Comparison of ENCODE assay signal across 1 cellular context in the genomic region with DNA sequence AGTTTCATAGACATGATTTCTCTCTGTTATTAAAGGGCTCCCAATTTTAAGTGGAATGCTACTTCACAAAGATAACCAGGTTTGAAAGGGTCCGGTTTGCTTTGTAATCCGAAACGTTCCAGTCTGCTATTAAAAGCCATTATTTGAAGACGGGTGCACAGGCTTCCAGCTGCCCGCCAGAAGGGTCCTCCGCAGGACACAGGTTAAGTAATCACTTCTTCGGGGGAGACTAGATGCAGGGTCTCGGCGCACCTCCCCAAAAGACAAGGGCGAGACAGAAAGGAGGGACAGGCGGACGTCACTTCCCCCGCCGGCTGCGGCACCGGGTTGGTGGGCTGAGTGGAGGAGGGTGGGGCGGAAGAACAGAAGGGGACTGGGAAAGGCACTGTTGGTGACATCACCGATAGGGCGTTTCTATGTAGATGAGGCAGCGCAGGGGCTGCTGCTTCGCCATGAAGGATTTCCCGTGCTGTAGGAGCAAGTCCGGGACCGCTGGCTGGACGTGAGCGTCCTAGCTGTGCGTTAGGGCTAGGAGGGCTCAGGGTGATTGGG.
A peak's percentile ranks its signal among the peaks of the same experiment; 100 is the strongest.
TF ChIP-seq lines count a peak whose summit lies in the region.

No MANE protein-coding gene starts in this region.

TF ChIP-seq in HepG2, 621 proteins besides CTCF, POLR2A, EP300 and RAD21 (continued from another document and continues in another):
- no peak for TF ChIP-seq PCBP1 (IDR thresholded peaks at IDR 0.05; ENCODE audit: borderline replicate concordance, low read depth, low read length)
- peak; percentile 62 for TF ChIP-seq POGZ (CRISPR knock-in tag; IDR thresholded peaks at IDR 0.05)
- TF ChIP-seq MED1 (CRISPR knock-in tag; IDR thresholded peaks at IDR 0.05), result no peak
- no peak for TF ChIP-seq MAFG (CRISPR knock-in tag; IDR thresholded peaks at IDR 0.05)
- TF ChIP-seq ZBTB42 (CRISPR knock-in tag; IDR thresholded peaks at IDR 0.05), result no peak
- TF ChIP-seq, protein P1, sequence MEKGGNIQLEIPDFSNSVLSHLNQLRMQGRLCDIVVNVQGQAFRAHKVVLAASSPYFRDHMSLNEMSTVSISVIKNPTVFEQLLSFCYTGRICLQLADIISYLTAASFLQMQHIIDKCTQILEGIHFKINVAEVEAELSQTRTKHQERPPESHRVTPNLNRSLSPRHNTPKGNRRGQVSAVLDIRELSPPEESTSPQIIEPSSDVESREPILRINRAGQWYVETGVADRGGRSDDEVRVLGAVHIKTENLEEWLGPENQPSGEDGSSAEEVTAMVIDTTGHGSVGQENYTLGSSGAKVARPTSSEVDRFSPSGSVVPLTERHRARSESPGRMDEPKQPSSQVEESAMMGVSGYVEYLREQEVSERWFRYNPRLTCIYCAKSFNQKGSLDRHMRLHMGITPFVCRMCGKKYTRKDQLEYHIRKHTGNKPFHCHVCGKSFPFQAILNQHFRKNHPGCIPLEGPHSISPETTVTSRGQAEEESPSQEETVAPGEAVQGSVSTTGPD (CRISPR knock-in tag; IDR thresholded peaks at IDR 0.05), result no peak
- no peak for TF ChIP-seq ZNF605 (CRISPR knock-in tag; IDR thresholded peaks at IDR 0.05)
- no peak for TF ChIP-seq FIP1L1 (IDR thresholded peaks at IDR 0.05; ENCODE audit: borderline replicate concordance, insufficient read depth, low read depth, low read length)
- no peak for TF ChIP-seq NFKBIZ (CRISPR knock-in tag; IDR thresholded peaks at IDR 0.05)
- TF ChIP-seq ZC3H13 (CRISPR knock-in tag; IDR thresholded peaks at IDR 0.05), result peak; percentile 69; the same call in 1 of the 2 replicates
- no peak for TF ChIP-seq ZNF24 (IDR thresholded peaks at IDR 0.05)
- TF ChIP-seq ZBTB34 (CRISPR knock-in tag; IDR thresholded peaks at IDR 0.05), result no peak
- TF ChIP-seq HDAC6 (IDR thresholded peaks at IDR 0.05; ENCODE audit: low read depth, low read length), result no peak
- peak; percentile 74 for TF ChIP-seq GABPA (IDR thresholded peaks at IDR 0.05; ENCODE audit: low read depth, low read length)
- TF ChIP-seq GABPA (CRISPR knock-in tag; IDR thresholded peaks at IDR 0.05; ENCODE audit: low read depth), result peak; percentile 94
- no peak for TF ChIP-seq NFE2 (CRISPR knock-in tag; IDR thresholded peaks at IDR 0.05)
- no peak for TF ChIP-seq EEA1 (CRISPR knock-in tag; IDR thresholded peaks at IDR 0.05; ENCODE audit: borderline replicate concordance)
- no peak for TF ChIP-seq PRDM4 (CRISPR knock-in tag; IDR thresholded peaks at IDR 0.05; ENCODE audit: borderline replicate concordance)
- TF ChIP-seq SCMH1 (CRISPR knock-in tag; IDR thresholded peaks at IDR 0.05; ENCODE audit: borderline replicate concordance), result no peak
- no peak for TF ChIP-seq ZNF484 (CRISPR knock-in tag; IDR thresholded peaks at IDR 0.05; ENCODE audit: borderline replicate concordance, low read depth)
- TF ChIP-seq, protein P2, sequence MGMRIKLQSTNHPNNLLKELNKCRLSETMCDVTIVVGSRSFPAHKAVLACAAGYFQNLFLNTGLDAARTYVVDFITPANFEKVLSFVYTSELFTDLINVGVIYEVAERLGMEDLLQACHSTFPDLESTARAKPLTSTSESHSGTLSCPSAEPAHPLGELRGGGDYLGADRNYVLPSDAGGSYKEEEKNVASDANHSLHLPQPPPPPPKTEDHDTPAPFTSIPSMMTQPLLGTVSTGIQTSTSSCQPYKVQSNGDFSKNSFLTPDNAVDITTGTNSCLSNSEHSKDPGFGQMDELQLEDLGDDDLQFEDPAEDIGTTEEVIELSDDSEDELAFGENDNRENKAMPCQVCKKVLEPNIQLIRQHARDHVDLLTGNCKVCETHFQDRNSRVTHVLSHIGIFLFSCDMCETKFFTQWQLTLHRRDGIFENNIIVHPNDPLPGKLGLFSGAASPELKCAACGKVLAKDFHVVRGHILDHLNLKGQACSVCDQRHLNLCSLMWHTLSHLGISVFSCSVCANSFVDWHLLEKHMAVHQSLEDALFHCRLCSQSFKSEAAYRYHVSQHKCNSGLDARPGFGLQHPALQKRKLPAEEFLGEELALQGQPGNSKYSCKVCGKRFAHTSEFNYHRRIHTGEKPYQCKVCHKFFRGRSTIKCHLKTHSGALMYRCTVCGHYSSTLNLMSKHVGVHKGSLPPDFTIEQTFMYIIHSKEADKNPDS (CRISPR knock-in tag; IDR thresholded peaks at IDR 0.05), result no peak
- 0 out of 2 replicates have a peak, but pooled peaks have one; percentile 25 for TF ChIP-seq ZNF451 (CRISPR knock-in tag; IDR thresholded peaks at IDR 0.05)
- no peak for TF ChIP-seq ZNF790 (CRISPR knock-in tag; IDR thresholded peaks at IDR 0.05; ENCODE audit: borderline replicate concordance)
- 0 out of 2 replicates have a peak, but pooled peaks have one; percentile 24 for TF ChIP-seq DMTF1 (CRISPR knock-in tag; IDR thresholded peaks at IDR 0.05)
- TF ChIP-seq LRRFIP1 (CRISPR knock-in tag; conservative IDR thresholded peaks at IDR 0.05), result no peak
- TF ChIP-seq JUND (CRISPR knock-in tag; IDR thresholded peaks at IDR 0.05), result 0 out of 2 replicates have a peak, but pooled peaks have one; percentile 22
- TF ChIP-seq XRCC5 (optimal IDR thresholded peaks at IDR 0.05; ENCODE audit: low read length), result peak; percentile 20
- TF ChIP-seq, protein P3, sequence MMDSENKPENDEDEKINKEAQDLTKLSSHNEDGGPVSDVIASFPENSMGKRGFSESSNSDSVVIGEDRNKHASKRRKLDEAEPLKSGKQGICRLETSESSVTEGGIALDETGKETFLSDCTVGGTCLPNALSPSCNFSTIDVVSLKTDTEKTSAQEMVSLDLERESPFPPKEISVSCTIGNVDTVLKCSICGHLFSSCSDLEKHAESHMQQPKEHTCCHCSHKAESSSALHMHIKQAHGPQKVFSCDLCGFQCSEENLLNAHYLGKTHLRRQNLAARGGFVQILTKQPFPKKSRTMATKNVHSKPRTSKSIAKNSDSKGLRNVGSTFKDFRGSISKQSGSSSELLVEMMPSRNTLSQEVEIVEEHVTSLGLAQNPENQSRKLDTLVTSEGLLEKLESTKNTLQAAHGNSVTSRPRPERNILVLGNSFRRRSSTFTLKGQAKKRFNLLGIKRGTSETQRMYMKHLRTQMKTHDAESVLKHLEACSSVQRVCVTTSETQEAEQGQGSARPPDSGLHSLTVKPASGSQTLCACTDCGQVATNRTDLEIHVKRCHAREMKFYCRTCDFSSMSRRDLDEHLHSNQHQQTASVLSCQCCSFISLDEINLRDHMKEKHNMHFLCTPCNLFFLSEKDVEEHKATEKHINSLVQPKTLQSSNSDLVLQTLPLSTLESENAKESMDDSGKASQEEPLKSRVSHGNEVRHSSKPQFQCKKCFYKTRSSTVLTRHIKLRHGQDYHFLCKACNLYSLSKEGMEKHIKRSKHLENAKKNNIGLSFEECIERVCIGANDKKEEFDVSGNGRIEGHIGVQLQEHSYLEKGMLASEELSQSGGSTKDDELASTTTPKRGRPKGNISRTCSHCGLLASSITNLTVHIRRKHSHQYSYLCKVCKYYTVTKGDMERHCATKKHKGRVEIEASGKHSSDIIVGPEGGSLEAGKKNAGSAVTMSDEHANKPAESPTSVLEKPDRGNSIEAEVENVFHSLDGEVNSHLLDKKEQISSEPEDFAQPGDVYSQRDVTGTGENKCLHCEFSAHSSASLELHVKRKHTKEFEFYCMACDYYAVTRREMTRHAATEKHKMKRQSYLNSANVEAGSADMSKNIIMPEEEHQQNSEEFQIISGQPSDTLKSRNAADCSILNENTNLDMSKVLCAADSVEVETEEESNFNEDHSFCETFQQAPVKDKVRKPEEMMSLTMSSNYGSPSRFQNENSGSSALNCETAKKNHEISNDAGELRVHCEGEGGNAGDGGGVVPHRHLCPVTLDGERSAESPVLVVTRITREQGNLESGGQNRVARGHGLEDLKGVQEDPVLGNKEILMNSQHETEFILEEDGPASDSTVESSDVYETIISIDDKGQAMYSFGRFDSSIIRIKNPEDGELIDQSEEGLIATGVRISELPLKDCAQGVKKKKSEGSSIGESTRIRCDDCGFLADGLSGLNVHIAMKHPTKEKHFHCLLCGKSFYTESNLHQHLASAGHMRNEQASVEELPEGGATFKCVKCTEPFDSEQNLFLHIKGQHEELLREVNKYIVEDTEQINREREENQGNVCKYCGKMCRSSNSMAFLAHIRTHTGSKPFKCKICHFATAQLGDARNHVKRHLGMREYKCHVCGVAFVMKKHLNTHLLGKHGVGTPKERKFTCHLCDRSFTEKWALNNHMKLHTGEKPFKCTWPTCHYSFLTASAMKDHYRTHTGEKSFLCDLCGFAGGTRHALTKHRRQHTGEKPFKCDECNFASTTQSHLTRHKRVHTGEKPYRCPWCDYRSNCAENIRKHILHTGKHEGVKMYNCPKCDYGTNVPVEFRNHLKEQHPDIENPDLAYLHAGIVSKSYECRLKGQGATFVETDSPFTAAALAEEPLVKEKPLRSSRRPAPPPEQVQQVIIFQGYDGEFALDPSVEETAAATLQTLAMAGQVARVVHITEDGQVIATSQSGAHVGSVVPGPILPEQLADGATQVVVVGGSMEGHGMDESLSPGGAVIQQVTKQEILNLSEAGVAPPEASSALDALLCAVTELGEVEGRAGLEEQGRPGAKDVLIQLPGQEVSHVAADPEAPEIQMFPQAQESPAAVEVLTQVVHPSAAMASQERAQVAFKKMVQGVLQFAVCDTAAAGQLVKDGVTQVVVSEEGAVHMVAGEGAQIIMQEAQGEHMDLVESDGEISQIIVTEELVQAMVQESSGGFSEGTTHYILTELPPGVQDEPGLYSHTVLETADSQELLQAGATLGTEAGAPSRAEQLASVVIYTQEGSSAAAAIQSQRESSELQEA (CRISPR knock-in tag; IDR thresholded peaks at IDR 0.05; ENCODE audit: not compliant biosample characterization), result no peak
- peak; percentile 78 for TF ChIP-seq NFYC (CRISPR knock-in tag; IDR thresholded peaks at IDR 0.05)
- no peak for TF ChIP-seq ZNF674 (CRISPR knock-in tag; IDR thresholded peaks at IDR 0.05; ENCODE audit: low read depth)
